24 cellular contexts compared by ENCODE assay signal in genomic region chr2:82896117-82896516, GRCh38.
"Had no signal": no experiment of that assay in that cellular context is flagged by ENCODE, and none has a peak within 500 bp of the region (broad histone marks: within the 10 kb centered on the region; RNA-seq: fewer than 3 reads in every experiment).

No MANE protein-coding gene starts in this region.

- H3K79me2 ChIP-seq: hepatocyte had no signal

- H3K36me3 Mint-ChIP-seq: naive thymus-derived CD8-positive, alpha-beta T cell; stimulated activated naive B cell treated with anti-CD40 and anti-IgM and Interleukin-4, amounts not matched to agents 10 μg/mL and 1 μg/mL and 100 μg/mL, for 72 hours had no signal

- H2AFZ ChIP-seq: hepatocyte had no signal

- H3K27me3 Mint-ChIP-seq: effector memory CD8-positive, alpha-beta T cell; naive thymus-derived CD8-positive, alpha-beta T cell; stimulated activated naive B cell treated with anti-CD40 and anti-IgM and Interleukin-4, amounts not matched to agents 10 μg/mL and 1 μg/mL and 100 μg/mL, for 72 hours; stimulated activated naive CD8-positive, alpha-beta T cell treated with anti-CD3 and anti-CD28 coated beads, Interleukin-15, Interleukin-2, amounts not matched to agents 100 ng/mL and 50 ng/mL, for 24 hours had no signal

- H3K4me3 Mint-ChIP-seq: effector memory CD8-positive, alpha-beta T cell; naive thymus-derived CD8-positive, alpha-beta T cell; nephron progenitor cell; stimulated activated naive B cell treated with anti-CD40 and anti-IgM and Interleukin-4, amounts not matched to agents 10 μg/mL and 1 μg/mL and 100 μg/mL, for 72 hours; stimulated activated naive CD8-positive, alpha-beta T cell treated with anti-CD3 and anti-CD28 coated beads, Interleukin-15, Interleukin-2, amounts not matched to agents 100 ng/mL and 50 ng/mL, for 24 hours had no signal

- H3K4me1 Mint-ChIP-seq: naive thymus-derived CD8-positive, alpha-beta T cell; stimulated activated naive B cell treated with anti-CD40 and anti-IgM and Interleukin-4, amounts not matched to agents 10 μg/mL and 1 μg/mL and 100 μg/mL, for 72 hours had no signal

- H3K27ac Mint-ChIP-seq: effector memory CD8-positive, alpha-beta T cell; naive thymus-derived CD8-positive, alpha-beta T cell; nephron progenitor cell; stimulated activated naive B cell treated with anti-CD40 and anti-IgM and Interleukin-4, amounts not matched to agents 10 μg/mL and 1 μg/mL and 100 μg/mL, for 72 hours; stimulated activated naive CD8-positive, alpha-beta T cell treated with anti-CD3 and anti-CD28 coated beads, Interleukin-15, Interleukin-2, amounts not matched to agents 100 ng/mL and 50 ng/mL, for 24 hours had no signal

- ATAC-seq: effector memory CD8-positive, alpha-beta T cell; esophagus mucosa; gastrocnemius medialis; heart left ventricle; left cardiac atrium; left lung; naive thymus-derived CD8-positive, alpha-beta T cell; pancreas; stimulated activated naive B cell treated with anti-CD40 and anti-IgM and Interleukin-4, amounts not matched to agents 10 μg/mL and 1 μg/mL and 100 μg/mL, for 72 hours had no signal

- FAIRE-seq: pancreas, urothelium cell line had no signal

- H3K27me3 ChIP-seq: gastrocnemius medialis, heart left ventricle, hepatocyte, left lung, neutrophil, pancreas, sigmoid colon, spleen, tibial nerve, upper lobe of left lung had no signal

- H3K9me3 ChIP-seq: gastrocnemius medialis, heart left ventricle, left lung, neutrophil, pancreas, sigmoid colon, thoracic aorta, tibial nerve, upper lobe of left lung had no signal

- H3K36me3 ChIP-seq: gastrocnemius medialis, heart left ventricle, left lung, neutrophil, pancreas, sigmoid colon, spleen, thoracic aorta, tibial nerve, upper lobe of left lung had no signal

- H3K4me2 ChIP-seq: hepatocyte had no signal

- H3K27ac ChIP-seq: coronary artery, gastrocnemius medialis, heart left ventricle, hepatocyte, left lung, neutrophil, pancreas, sigmoid colon, spleen, thoracic aorta, tibial nerve, upper lobe of left lung had no signal

- H3K9me3 Mint-ChIP-seq: nephron progenitor cell; stimulated activated naive CD8-positive, alpha-beta T cell treated with anti-CD3 and anti-CD28 coated beads, Interleukin-15, Interleukin-2, amounts not matched to agents 100 ng/mL and 50 ng/mL, for 24 hours had no signal

- DNase-seq: effector memory CD8-positive, alpha-beta T cell; foreskin fibroblast; gastrocnemius medialis; heart left ventricle; left cardiac atrium; mammary epithelial cell; mesendoderm; naive thymus-derived CD8-positive, alpha-beta T cell; nephron progenitor cell; pancreas; sigmoid colon; spleen; stimulated activated CD4-positive, alpha-beta T cell treated with anti-CD3 and anti-CD28 coated beads, Interleukin-4, amount 100 ng/mL, for 4 hours; stimulated activated naive B cell treated with anti-CD40 and anti-IgM and Interleukin-4, amounts not matched to agents 10 μg/mL and 1 μg/mL and 100 μg/mL, for 72 hours; upper lobe of left lung had no signal

- H3K4me1 ChIP-seq: gastrocnemius medialis, heart left ventricle, left lung, pancreas, sigmoid colon, spleen, tibial nerve, upper lobe of left lung had no signal

- H3K4me3 ChIP-seq: coronary artery, gastrocnemius medialis, heart left ventricle, hepatocyte, left lung, pancreas, sigmoid colon, spleen, thoracic aorta, tibial nerve, upper lobe of left lung had no signal
